20 cellular contexts compared by ENCODE assay signal in the genomic region with DNA sequence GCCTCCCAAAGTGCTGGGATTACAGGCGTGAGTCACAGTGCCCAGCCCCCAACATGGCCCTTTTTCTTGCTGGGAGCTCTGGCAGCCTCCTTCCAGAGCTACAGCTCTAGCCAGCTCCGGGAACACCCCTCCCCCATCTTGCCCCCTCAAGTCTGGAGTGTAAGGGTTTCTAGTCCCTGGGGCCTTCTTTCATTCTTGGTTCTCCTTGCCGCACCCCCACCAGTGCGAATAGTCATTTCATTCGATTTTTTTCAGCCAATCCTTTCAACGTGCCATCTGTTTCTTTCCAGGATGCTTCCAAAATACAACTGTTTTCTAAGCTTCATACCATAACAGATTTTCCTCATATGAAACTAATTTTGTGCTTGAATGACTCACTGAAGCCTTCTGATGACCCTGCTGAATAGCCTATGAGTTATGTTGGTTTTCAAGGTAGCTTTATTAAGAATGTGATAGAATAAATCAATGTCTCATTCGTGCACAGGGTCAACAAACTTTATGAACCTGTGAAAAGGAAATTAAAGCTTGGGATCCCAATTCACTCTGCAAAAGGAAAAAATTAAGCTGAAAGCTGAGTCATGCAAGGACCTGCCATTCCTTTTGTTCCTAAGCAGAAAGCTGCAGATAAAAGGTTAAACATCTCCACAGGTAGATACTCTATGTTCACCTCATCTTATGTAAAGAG. TPM values are rescaled to one million over a fixed set of nuclear protein-coding genes. Genes with fewer than 3 reads are reported as not detected.
DNase-seq lines count a peak whose midpoint lies in the region; ATAC-seq and TF ChIP-seq lines count a peak whose summit lies in the region.
"Had no signal": no experiment of that assay in that cellular context is flagged by ENCODE, and none has a peak within 500 bp of the region (broad histone marks: within the 10 kb centered on the region; RNA-seq: fewer than 3 reads in every experiment).

No MANE protein-coding gene starts in this region.

- no peak overlapping the region for H3K14ac ChIP-seq in mesenchymal stem cell (ENCODE audit: low read length in 2 of 2)

- peak; percentile 58 for DNase-seq in AG10803 (ENCODE audit: low read depth)
- DNase-seq in H7, result peak; percentile 9
- peak; percentile 18 for DNase-seq in astrocyte of the spinal cord (ENCODE audit: low read depth, low spot score)
- no peak for DNase-seq in mesenchymal stem cell
- no peak for DNase-seq in NK-92 treated with Interleukin-12 subunit alpha and Interleukin-12 subunit beta, amount 100 ng/mL, for 24 hours (lab: John Stamatoyannopoulos, UW)
- DNase-seq: activated naive CD4-positive, alpha-beta T cell treated with anti-CD3 and anti-CD28 coated beads, Interleukin-2, amount 10 ng/mL, durations not matched to agents 7 days and 5 days; Caco-2; kidney glomerular epithelial cell; MV-4-11; NCI-H2029; RPMI8226; testis had no signal

- H3K23ac ChIP-seq in mesenchymal stem cell (ENCODE audit: low read length in 2 of 2), result no peak overlapping the region

- H3K4me1 ChIP-seq in mesenchymal stem cell (ENCODE audit: control insufficient read depth, insufficient read depth, low read depth, low read length), result no peaks in the 10 kb centered on the region
- H3K4me1 ChIP-seq: breast epithelium, parathyroid adenoma, testis had no signal

- H3K27me3 ChIP-seq in H7 (ENCODE audit: control insufficient read depth, insufficient read depth, low read length) (no peaks in the 10 kb centered on the region), mesenchymal stem cell (ENCODE audit: control insufficient read depth in 1 of 2, insufficient read depth in 1 of 2, low read length in 2 of 2) (no peaks in the 10 kb centered on the region)
- H3K27me3 ChIP-seq: breast epithelium, testis had no signal

- no peak overlapping the region for H3K27ac ChIP-seq in mesenchymal stem cell (ENCODE audit: low read length, poor library complexity, severe bottlenecking)
- H3K27ac ChIP-seq: breast epithelium, parathyroid adenoma, testis had no signal

- no peak overlapping the region for H2BK12ac ChIP-seq in mesenchymal stem cell (ENCODE audit: low read length in 2 of 2)

- no peak overlapping the region for H2BK5ac ChIP-seq in mesenchymal stem cell (ENCODE audit: low read depth, low read length, poor library complexity, severe bottlenecking)

- no peak overlapping the region for H3K4me2 ChIP-seq in mesenchymal stem cell (ENCODE audit: low read length, poor library complexity, severe bottlenecking)

- no peak overlapping the region for H2AFZ ChIP-seq in mesenchymal stem cell (ENCODE audit: low read depth, low read length)
- H2AFZ ChIP-seq: parathyroid adenoma had no signal

- H4K91ac ChIP-seq in mesenchymal stem cell (ENCODE audit: low read length), result no peak overlapping the region

- 70% methylated on average over 7 of the region's 7 CpGs for WGBS in mesenchymal stem cell

- no peaks in the 10 kb centered on the region for H3K79me1 ChIP-seq in mesenchymal stem cell (replicated peaks; ENCODE audit: low read length, poor library complexity, severe bottlenecking)

- H3K18ac ChIP-seq in mesenchymal stem cell (ENCODE audit: low read depth in 1 of 2, low read length in 2 of 2), result no peak overlapping the region

- H4K8ac ChIP-seq in mesenchymal stem cell (ENCODE audit: low read length), result no peak overlapping the region

- no peak overlapping the region for H2AK5ac ChIP-seq in mesenchymal stem cell (ENCODE audit: low read length, severe bottlenecking)

- H3K4ac ChIP-seq in mesenchymal stem cell (ENCODE audit: low read depth in 1 of 2, low read length in 2 of 2), result no peak overlapping the region

- H3K36me3 ChIP-seq in H7 (replicated peaks; ENCODE audit: control insufficient read depth, insufficient read depth, low read length) (no peaks in the 10 kb centered on the region), mesenchymal stem cell (ENCODE audit: control insufficient read depth in 1 of 2, insufficient read depth in 2 of 2, low read depth in 1 of 2, low read length in 2 of 2) (no peaks in the 10 kb centered on the region)
- H3K36me3 ChIP-seq: breast epithelium had no signal

- H2BK15ac ChIP-seq in mesenchymal stem cell (ENCODE audit: low read depth, poor library complexity, severe bottlenecking), result no peak overlapping the region

- no peak for TF ChIP-seq CTCF in AG10803 (conservative IDR thresholded peaks at IDR 0.05; ENCODE audit: low read length)
- no peak for TF ChIP-seq CTCF in astrocyte of the spinal cord (IDR thresholded peaks at IDR 0.05; ENCODE audit: low read depth, low read length)

- no peaks in the 10 kb centered on the region for H3K9me3 ChIP-seq in mesenchymal stem cell (ENCODE audit: control insufficient read depth, low read length)
- H3K9me3 ChIP-seq: breast epithelium, Caco-2, testis had no signal

- H3K4me3 ChIP-seq in AG10803 (ENCODE audit: low read length) (no peak overlapping the region), H7 (ENCODE audit: insufficient read depth, low read depth, low read length) (no peak overlapping the region), astrocyte of the spinal cord (ENCODE audit: low read depth, low read length) (no peak overlapping the region), mesenchymal stem cell (ENCODE audit: insufficient read depth in 1 of 2, low read depth in 1 of 2, low read length in 2 of 2) (no peak overlapping the region)
- H3K4me3 ChIP-seq: breast epithelium, GM12878, smooth muscle cell, testis had no signal

- no peak overlapping the region for H2BK120ac ChIP-seq in mesenchymal stem cell (ENCODE audit: low read depth, low read length)

- peak overlapping the region; percentile 29 for H3K9ac ChIP-seq in mesenchymal stem cell (ENCODE audit: low read length)
- H3K9ac ChIP-seq: parathyroid adenoma had no signal

- ATAC-seq in HG03196 (IDR thresholded peaks at IDR 0.05; ENCODE audit: unreplicated experiment), result no peak
- ATAC-seq in HG02798 (IDR thresholded peaks at IDR 0.05; ENCODE audit: poor library complexity, unreplicated experiment), result no peak
- no peak for ATAC-seq in HG03342 (IDR thresholded peaks at IDR 0.05; ENCODE audit: unreplicated experiment)
- ATAC-seq: GM12878 had no signal

- in situ Hi-C loops in astrocyte of the spinal cord (cut with HindIII; ENCODE audit: low sequenced_read_pairs), result no loop called here

RNA-seq across cellular contexts. Expression of gene CDC14C, which starts 38.6 kb away (rescaled TPM):
- total RNA-seq in H7 (2014; rRNA removed; shearing (Covaris generic)), result 0.07 TPM in 1 of 2 replicates, not detected in the other
- not detected for polyA plus RNA-seq in mesenchymal stem cell (2013, experiment 1 of 2)
- not detected for polyA plus RNA-seq in mesenchymal stem cell (2013, experiment 2 of 2)
- total RNA-seq: breast epithelium, Caco-2, GM12878, smooth muscle cell had no signal
- polyA plus RNA-seq: IgD-negative memory B cell, smooth muscle cell had no signal

Comparison
In these comparisons a context has a peak if more than half of its experiments do, and no peak if none do; other contexts are left out.
1. DNase-seq: peak in AG10803 (single experiment), H7 (single experiment) and astrocyte of the spinal cord (single experiment); none in mesenchymal stem cell (single experiment) and NK-92 treated with Interleukin-12 subunit alpha and Interleukin-12 subunit beta, amount 100 ng/mL, for 24 hours (single experiment).